1 cellular context compared by ENCODE assay signal in the genomic region with DNA sequence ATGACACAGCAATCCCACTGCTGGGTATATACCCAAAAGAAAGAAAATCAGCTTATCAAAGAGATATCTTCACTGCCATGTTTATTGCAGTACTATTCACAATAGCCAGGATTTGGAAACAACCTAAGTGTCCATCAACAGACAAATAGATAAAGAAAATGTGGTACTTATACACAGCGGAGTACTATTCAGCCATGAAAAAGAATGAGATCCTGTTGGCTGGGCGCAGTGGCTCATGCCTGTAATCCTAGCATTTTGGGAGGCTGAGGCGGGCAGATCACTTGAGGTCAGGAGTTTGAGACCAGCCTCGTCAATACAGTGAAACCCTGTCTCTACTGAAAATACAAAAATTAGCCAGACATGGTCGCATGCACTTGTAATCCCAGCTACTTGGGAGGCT. TPM values are rescaled to one million over a fixed set of nuclear protein-coding genes. Genes with fewer than 3 reads are reported as not detected.
"Had no signal": no experiment of that assay in that cellular context is flagged by ENCODE, and none has a peak within 500 bp of the region (broad histone marks: within the 10 kb centered on the region; RNA-seq: fewer than 3 reads in every experiment).

No MANE protein-coding gene starts in this region.

RNA-seq across cellular contexts. Expression of a gene that starts 30.7 kb away (rescaled TPM):
- total RNA-seq: GM12878 had no signal
- polyA plus RNA-seq: GM12878 had no signal
